ENCODE assay signal across 1 cellular context in the genomic region with DNA sequence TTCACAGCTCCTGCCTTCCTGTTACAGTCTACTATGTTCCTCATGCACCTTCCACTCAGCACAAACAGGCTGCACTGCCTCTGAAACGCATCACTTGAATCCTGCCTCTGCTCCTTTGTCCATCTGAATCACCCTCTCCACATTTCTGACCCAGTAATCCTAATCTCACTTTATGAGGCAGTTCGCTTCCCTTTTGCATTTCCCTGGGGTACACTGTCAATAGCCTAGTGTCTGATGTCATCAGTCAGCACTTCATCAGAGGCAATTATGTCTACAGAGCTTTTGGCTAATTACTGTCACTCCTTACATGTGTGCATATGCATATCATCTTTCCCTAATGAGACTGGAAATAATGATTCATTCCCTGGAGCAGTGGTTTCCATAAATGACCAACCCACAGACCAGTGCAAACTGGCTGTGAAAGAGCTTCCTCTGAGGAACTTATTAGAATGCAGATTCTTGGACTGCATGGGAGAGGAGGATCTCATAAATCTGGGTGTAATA.
TF ChIP-seq lines count a peak whose summit lies in the region.

No MANE protein-coding gene starts in this region.

TF ChIP-seq in GM12878, 131 proteins besides CTCF, POLR2A, EP300 and RAD21 (continued from another document):
- TF ChIP-seq, protein P1, sequence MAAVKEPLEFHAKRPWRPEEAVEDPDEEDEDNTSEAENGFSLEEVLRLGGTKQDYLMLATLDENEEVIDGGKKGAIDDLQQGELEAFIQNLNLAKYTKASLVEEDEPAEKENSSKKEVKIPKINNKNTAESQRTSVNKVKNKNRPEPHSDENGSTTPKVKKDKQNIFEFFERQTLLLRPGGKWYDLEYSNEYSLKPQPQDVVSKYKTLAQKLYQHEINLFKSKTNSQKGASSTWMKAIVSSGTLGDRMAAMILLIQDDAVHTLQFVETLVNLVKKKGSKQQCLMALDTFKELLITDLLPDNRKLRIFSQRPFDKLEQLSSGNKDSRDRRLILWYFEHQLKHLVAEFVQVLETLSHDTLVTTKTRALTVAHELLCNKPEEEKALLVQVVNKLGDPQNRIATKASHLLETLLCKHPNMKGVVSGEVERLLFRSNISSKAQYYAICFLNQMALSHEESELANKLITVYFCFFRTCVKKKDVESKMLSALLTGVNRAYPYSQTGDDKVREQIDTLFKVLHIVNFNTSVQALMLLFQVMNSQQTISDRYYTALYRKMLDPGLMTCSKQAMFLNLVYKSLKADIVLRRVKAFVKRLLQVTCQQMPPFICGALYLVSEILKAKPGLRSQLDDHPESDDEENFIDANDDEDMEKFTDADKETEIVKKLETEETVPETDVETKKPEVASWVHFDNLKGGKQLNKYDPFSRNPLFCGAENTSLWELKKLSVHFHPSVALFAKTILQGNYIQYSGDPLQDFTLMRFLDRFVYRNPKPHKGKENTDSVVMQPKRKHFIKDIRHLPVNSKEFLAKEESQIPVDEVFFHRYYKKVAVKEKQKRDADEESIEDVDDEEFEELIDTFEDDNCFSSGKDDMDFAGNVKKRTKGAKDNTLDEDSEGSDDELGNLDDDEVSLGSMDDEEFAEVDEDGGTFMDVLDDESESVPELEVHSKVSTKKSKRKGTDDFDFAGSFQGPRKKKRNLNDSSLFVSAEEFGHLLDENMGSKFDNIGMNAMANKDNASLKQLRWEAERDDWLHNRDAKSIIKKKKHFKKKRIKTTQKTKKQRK (IDR thresholded peaks at IDR 0.05; ENCODE audit: low read depth, low read length), result no peak
- TF ChIP-seq KLF5 (IDR thresholded peaks at IDR 0.05; ENCODE audit: partially characterized antibody) (no peak), POLR2AphosphoS5 (IDR thresholded peaks at IDR 0.05; ENCODE audit: low read length) (no peak), LARP7 (IDR thresholded peaks at IDR 0.05) (no peak), SP1 (IDR thresholded peaks at IDR 0.05; ENCODE audit: low read depth, low read length) (no peak), RELA (IDR thresholded peaks at IDR 0.05; ENCODE audit: borderline replicate concordance, partially characterized antibody) (no peak)
- TF ChIP-seq, protein P2, sequence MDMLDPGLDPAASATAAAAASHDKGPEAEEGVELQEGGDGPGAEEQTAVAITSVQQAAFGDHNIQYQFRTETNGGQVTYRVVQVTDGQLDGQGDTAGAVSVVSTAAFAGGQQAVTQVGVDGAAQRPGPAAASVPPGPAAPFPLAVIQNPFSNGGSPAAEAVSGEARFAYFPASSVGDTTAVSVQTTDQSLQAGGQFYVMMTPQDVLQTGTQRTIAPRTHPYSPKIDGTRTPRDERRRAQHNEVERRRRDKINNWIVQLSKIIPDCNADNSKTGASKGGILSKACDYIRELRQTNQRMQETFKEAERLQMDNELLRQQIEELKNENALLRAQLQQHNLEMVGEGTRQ (IDR thresholded peaks at IDR 0.05; ENCODE audit: borderline replicate concordance, low read depth, low read length), result no peak
